Comparison of ENCODE assay signal across 17 cellular contexts in genomic region chr6:3776881-3777507, GRCh38. TPM values are rescaled to one million over a fixed set of nuclear protein-coding genes. Genes with fewer than 3 reads are reported as not detected.
DNase-seq lines count a peak whose midpoint lies in the region; ATAC-seq, FAIRE-seq and TF ChIP-seq lines count a peak whose summit lies in the region.
"Had no signal": no experiment of that assay in that cellular context is flagged by ENCODE, and none has a peak within 500 bp of the region (broad histone marks: within the 10 kb centered on the region; RNA-seq: fewer than 3 reads in every experiment).

No MANE protein-coding gene starts in this region.

- ATAC-seq in A549 (peak; percentile 73; a peak in 5 of 6 replicates), GM21390 (IDR thresholded peaks at IDR 0.05; ENCODE audit: unreplicated experiment) (no peak), HG03460 (IDR thresholded peaks at IDR 0.05; ENCODE audit: unreplicated experiment) (no peak)
- ATAC-seq: gastroesophageal sphincter had no signal

- no peaks in the 10 kb centered on the region for H3K27me3 ChIP-seq in SK-N-SH (ENCODE audit: insufficient read depth)
- H3K27me3 ChIP-seq: gastroesophageal sphincter, vagina had no signal

- peaks cover 4% of the 10 kb centered on the region for H3F3A ChIP-seq in SK-N-SH (replicated peaks; ENCODE audit: insufficient read depth)

- no peaks in the 10 kb centered on the region for H3K27me3 Mint-ChIP-seq in glutamatergic neuron (ENCODE audit: unreplicated experiment)

- H3K4me3 Mint-ChIP-seq in glutamatergic neuron (ENCODE audit: unreplicated experiment), result no peak overlapping the region

- no peak overlapping the region for H3K4me2 ChIP-seq in A549
- H3K4me2 ChIP-seq in SK-N-SH, result no peak overlapping the region

- peaks cover 6% of the 10 kb centered on the region for H3K4me1 Mint-ChIP-seq in glutamatergic neuron (ENCODE audit: low read depth, unreplicated experiment)

- no peaks in the 10 kb centered on the region for H4K20me1 ChIP-seq in SK-N-SH (ENCODE audit: insufficient read depth)

- no peak overlapping the region for H3K9ac ChIP-seq in SK-N-SH

- H3K9me3 ChIP-seq in A549 (no peaks in the 10 kb centered on the region), SK-N-SH (no peaks in the 10 kb centered on the region)
- H3K9me3 ChIP-seq: gastroesophageal sphincter, HAP-1, neutrophil, vagina had no signal

- CTCF ChIA-PET in A549 (lab: Yijun Ruan, JAX) (interaction anchor here (1.1 kb wide), 1 partner anchor 15 kb away, joined by 3 read pairs; no protein-coding TSS in a partner anchor), SK-N-SH (lab: Yijun Ruan, JAX) (no interaction called here)

- no peak for FAIRE-seq in A549 (lab: Jason Lieb, UNC)
- FAIRE-seq: small intestine, TTC549 had no signal

- H3K27ac Mint-ChIP-seq in glutamatergic neuron (ENCODE audit: unreplicated experiment), result peak overlapping the region; percentile 49

- TF ChIP-seq RAD21 in A549 (conservative IDR thresholded peaks at IDR 0.05 in 1 of 2, IDR thresholded peaks at IDR 0.05 in 1 of 2), result no peak
- no peak for TF ChIP-seq RAD21 in SK-N-SH (IDR thresholded peaks at IDR 0.05; ENCODE audit: low read length)

- H3K36me3 ChIP-seq in SK-N-SH (replicated peaks in 1 of 2; ENCODE audit: control insufficient read depth in 1 of 2, insufficient read depth in 2 of 2, low read length in 1 of 2), result no peaks in the 10 kb centered on the region
- H3K36me3 ChIP-seq: gastroesophageal sphincter, HAP-1, neutrophil, vagina had no signal

- H2AFZ ChIP-seq in SK-N-SH (ENCODE audit: low read depth), result no peak overlapping the region

- POLR2A ChIA-PET in A549 (lab: Yijun Ruan, JAX) (no interaction called here), SK-N-SH (lab: Yijun Ruan, JAX) (no interaction called here)

- peaks cover 2% of the 10 kb centered on the region for H3K9me3 Mint-ChIP-seq in glutamatergic neuron (ENCODE audit: unreplicated experiment)

- H3K9me2 ChIP-seq in SK-N-SH, result no peaks in the 10 kb centered on the region

- no peaks in the 10 kb centered on the region for H3K79me2 ChIP-seq in SK-N-SH (ENCODE audit: insufficient read depth)

- H3K4me1 ChIP-seq in A549 (no peaks in the 10 kb centered on the region), SK-N-SH (ENCODE audit: control insufficient read depth in 1 of 2, insufficient read depth in 2 of 2, low read depth in 1 of 2, low read length in 1 of 2) (no peaks in the 10 kb centered on the region; a peak in 2 of 4 replicates)
- H3K4me1 ChIP-seq: HAP-1 had no signal

- no peak for TF ChIP-seq POLR2A in A549 (IDR thresholded peaks at IDR 0.05; ENCODE audit: low read length)

- WGBS in A549 (ENCODE audit: missing lambda C conversion rate), result 61% methylated on average over 6 of the region's 6 CpGs
- WGBS in SK-N-SH (ENCODE audit: low lambda C conversion rate), result 73% methylated on average over 5 of the region's 6 CpGs

- TF ChIP-seq CTCF in A549 (IDR thresholded peaks at IDR 0.05), result no peak
- peak; percentile 3 for TF ChIP-seq CTCF in GM12865 (IDR thresholded peaks at IDR 0.05; ENCODE audit: insufficient read depth, low read depth, low read length, missing control alignments)
- TF ChIP-seq CTCF in SK-N-SH (IDR thresholded peaks at IDR 0.05), result peak; percentile 21; the same call in 1 of the 2 replicates
- no peak for TF ChIP-seq CTCF in glutamatergic neuron (IDR thresholded peaks at IDR 0.05; ENCODE audit: partially characterized antibody, unreplicated experiment)

- peaks cover 6% of the 10 kb centered on the region for H3K36me3 Mint-ChIP-seq in glutamatergic neuron (ENCODE audit: unreplicated experiment)

- DNase-seq in A549 (ENCODE audit: low read depth in 1 of 2, low spot score in 1 of 2) (peak; percentile 21 to 51), GM12865 (ENCODE audit: low read depth) (no peak), SK-N-SH (peak; percentile 51), glutamatergic neuron (no peak), kidney glomerular epithelial cell (lab: John Stamatoyannopoulos, UW) (no peak), NCI-H2029 treated with DMSO at 0.1 percent for 48 hours (lab: John Stamatoyannopoulos, UW) (no peak)
- DNase-seq: KBM-7, NCI-H1930, small intestine had no signal

- TF ChIP-seq EP300 in A549 (IDR thresholded peaks at IDR 0.05), result no peak
- TF ChIP-seq EP300 in SK-N-SH (IDR thresholded peaks at IDR 0.05; ENCODE audit: borderline replicate concordance in 1 of 2, low read depth in 1 of 2, low read length in 1 of 2), result no peak

- H3K4me3 ChIP-seq in A549 (no peak overlapping the region), GM12865 (ENCODE audit: low read depth, low read length) (no peak overlapping the region), SK-N-SH (ENCODE audit: low read depth in 2 of 2, low read length in 1 of 2) (no peak overlapping the region)
- H3K4me3 ChIP-seq: gastroesophageal sphincter, HAP-1, vagina had no signal

- H3K27ac ChIP-seq in A549 (no peak overlapping the region), SK-N-SH (ENCODE audit: low read depth in 2 of 2, low read length in 1 of 2) (no peak overlapping the region)
- H3K27ac ChIP-seq: gastroesophageal sphincter, neutrophil, vagina had no signal

TF ChIP-seq in A549, 52 proteins besides CTCF, POLR2A, EP300 and RAD21 (continues in another document):
- TF ChIP-seq BCL3 (IDR thresholded peaks at IDR 0.05) (no peak), KDM5A (IDR thresholded peaks at IDR 0.05) (no peak), ELK1 (IDR thresholded peaks at IDR 0.05; ENCODE audit: low read depth, low read length) (no peak), RARB (CRISPR knock-in tag; IDR thresholded peaks at IDR 0.05) (no peak), TFCP2L1 (CRISPR knock-in tag; IDR thresholded peaks at IDR 0.05) (no peak), RCOR1 (IDR thresholded peaks at IDR 0.05; ENCODE audit: low read depth, low read length) (no peak), POLR2AphosphoS2 (conservative IDR thresholded peaks at IDR 0.05; ENCODE audit: low read length) (no peak), FOSB (CRISPR knock-in tag; IDR thresholded peaks at IDR 0.05) (no peak)

TF ChIP-seq in SK-N-SH, 30 proteins besides CTCF, POLR2A, EP300 and RAD21 (continues in another document):
- TF ChIP-seq USF1 (IDR thresholded peaks at IDR 0.05; ENCODE audit: borderline replicate concordance, low read depth) (no peak), EZH2phosphoT487 (IDR thresholded peaks at IDR 0.05; ENCODE audit: borderline replicate concordance, low read depth) (no peak), REST (IDR thresholded peaks at IDR 0.05; ENCODE audit: low read depth, low read length) (no peak), ELF1 (IDR thresholded peaks at IDR 0.05) (no peak), FOXM1 (IDR thresholded peaks at IDR 0.05; ENCODE audit: low read depth) (no peak), MAX (IDR thresholded peaks at IDR 0.05; ENCODE audit: low read depth) (no peak), RXRA (IDR thresholded peaks at IDR 0.05; ENCODE audit: borderline replicate concordance, low read depth) (no peak), USF2 (IDR thresholded peaks at IDR 0.05; ENCODE audit: borderline replicate concordance, low read depth, low read length) (no peak), GABPA (IDR thresholded peaks at IDR 0.05; ENCODE audit: low read depth) (no peak)

RNA-seq across cellular contexts. Expression of gene PXDC1, which starts 25.5 kb away (rescaled TPM):
- polyA plus RNA-seq in A549 (2011; rRNA removed), result 2.5 and 6.3 TPM in 2 replicates
- polyA plus RNA-seq in A549 (2012; cell fraction: cytosol; rRNA removed), result 2.5 and 4.8 TPM in 2 replicates
- 5.2 and 6.3 TPM in 2 replicates for polyA plus RNA-seq in A549 (2012; cell fraction: nucleus; rRNA removed)
- polyA plus RNA-seq in A549 (2017; fragmentation: RNase III; extraction: RNeasy Plus Mini Kit Qiagen cat#74134 plus additional on column Dnase treatment), result 6.6 to 8.0 TPM (median 7.1 TPM) in 3 replicates
- 3.3 and 4.5 TPM in 2 replicates for polyA minus RNA-seq in A549 (2011; rRNA and poly(A)+ RNA removed)
- 14.1 and 14.5 TPM in 2 replicates for polyA plus RNA-seq in SK-N-SH (2012; rRNA removed)
- polyA plus RNA-seq in SK-N-SH (2012; cell fraction: cytosol; rRNA removed), result 17.3 and 19.2 TPM in 2 replicates
- polyA plus RNA-seq in SK-N-SH (2012; cell fraction: nucleus; rRNA removed), result 19.5 and 25.5 TPM in 2 replicates
- total RNA-seq in glutamatergic neuron (ENCODE audit: unreplicated experiment), result 7.5 TPM
- total RNA-seq: OCI-LY7 had no signal

Comparison
In these comparisons a context has a peak if more than half of its experiments do, and no peak if none do; other contexts are left out.
1. ATAC-seq: peak in A549 (2 of 2); none in GM21390 (single experiment) and HG03460 (single experiment).
2. DNase-seq: peak in A549 (2 of 2) and SK-N-SH (single experiment); none in GM12865 (single experiment), glutamatergic neuron (single experiment), kidney glomerular epithelial cell (single experiment) and NCI-H2029 treated with DMSO at 0.1 percent for 48 hours (single experiment).
3. CTCF ChIP-seq: peak in GM12865 (single experiment) and SK-N-SH (single experiment); none in A549 (single experiment) and glutamatergic neuron (single experiment).
4. Of the 12 proteins assayed by ChIP-seq in both A549 and SK-N-SH: peak only in A549: none; only in SK-N-SH: CTCF; in both: none; in neither: 11.